13 cellular contexts compared by ENCODE assay signal in genomic region chr9:92711844-92712243, GRCh38. TPM values are rescaled to one million over a fixed set of nuclear protein-coding genes. Genes with fewer than 3 reads are reported as not detected.
DNase-seq lines count a peak whose midpoint lies in the region; ATAC-seq and TF ChIP-seq lines count a peak whose summit lies in the region.
"Had no signal": no experiment of that assay in that cellular context is flagged by ENCODE, and none has a peak within 500 bp of the region (broad histone marks: within the 10 kb centered on the region; RNA-seq: fewer than 3 reads in every experiment).

No MANE protein-coding gene starts in this region.

- no peak overlapping the region for H3K4me3 ChIP-seq in osteoblast (ENCODE audit: insufficient read depth, low read length)
- H3K4me3 ChIP-seq: colonic mucosa, thyroid gland had no signal

- peak overlapping the region; percentile 86 for H3K27ac Mint-ChIP-seq in activated CD8-positive, alpha-beta memory T cell treated with anti-CD3 and anti-CD28 coated beads, Interleukin-2, amount 10 ng/mL, durations not matched to agents 7 days and 5 days
- peak overlapping the region; percentile 95 for H3K27ac Mint-ChIP-seq in activated naive CD4-positive, alpha-beta T cell treated with anti-CD3 and anti-CD28 coated beads, Interleukin-2, amount 10 ng/mL, durations not matched to agents 7 days and 5 days

- peak; percentile 52 for DNase-seq in activated CD8-positive, alpha-beta memory T cell treated with anti-CD3 and anti-CD28 coated beads, Interleukin-2, amount 10 ng/mL, durations not matched to agents 7 days and 5 days
- DNase-seq in activated CD8-positive, alpha-beta memory T cell treated with anti-CD3 and anti-CD28 coated beads, Interleukin-2, amount 50 U/mL, for 4 hours: no peak
- no peak for DNase-seq in activated naive CD4-positive, alpha-beta T cell treated with anti-CD3 and anti-CD28 coated beads, Interleukin-2, amount 10 ng/mL, durations not matched to agents 7 days and 5 days
- peak; percentile 30 for DNase-seq in osteoblast (ENCODE audit: insufficient read length, low spot score, missing footprints)
- no peak for DNase-seq in NCI-H2227 (lab: John Stamatoyannopoulos, UW; ENCODE audit: unreplicated experiment)
- DNase-seq in HCEC 1CT: no peak
- DNase-seq: ACHN, activated gamma-delta T cell, colonic mucosa, thyroid gland had no signal

- CTCF ChIA-PET in activated CD8-positive, alpha-beta memory T cell treated with anti-CD3 and anti-CD28 coated beads, Interleukin-2, amount 10 ng/mL, durations not matched to agents 7 days and 5 days (lab: Charles Lee): interaction anchor here (1.3 to 2.5 kb wide), 3 partner anchors 41 to 79 kb away, joined by 4 to 6 read pairs (median 4); partner anchors contain the start of genes BICD2 and IPPK
- CTCF ChIA-PET in activated naive CD4-positive, alpha-beta T cell treated with anti-CD3 and anti-CD28 coated beads, Interleukin-2, amount 10 ng/mL, durations not matched to agents 7 days and 5 days (lab: Charles Lee): interaction anchor here (1.9 to 7.9 kb wide), 2 partner anchors 41 to 79 kb away, joined by 6 to 108 read pairs; partner anchors contain the start of gene IPPK

- peak overlapping the region; percentile 51 for H3K4me3 Mint-ChIP-seq in activated CD8-positive, alpha-beta memory T cell treated with anti-CD3 and anti-CD28 coated beads, Interleukin-2, amount 10 ng/mL, durations not matched to agents 7 days and 5 days
- peak overlapping the region; percentile 59 for H3K4me3 Mint-ChIP-seq in activated naive CD4-positive, alpha-beta T cell treated with anti-CD3 and anti-CD28 coated beads, Interleukin-2, amount 10 ng/mL, durations not matched to agents 7 days and 5 days

- peaks cover 33% of the 10 kb centered on the region for H3K4me1 Mint-ChIP-seq in activated CD8-positive, alpha-beta memory T cell treated with anti-CD3 and anti-CD28 coated beads, Interleukin-2, amount 10 ng/mL, durations not matched to agents 7 days and 5 days
- H3K4me1 Mint-ChIP-seq in activated naive CD4-positive, alpha-beta T cell treated with anti-CD3 and anti-CD28 coated beads, Interleukin-2, amount 10 ng/mL, durations not matched to agents 7 days and 5 days: peaks cover 40% of the 10 kb centered on the region

- no peak overlapping the region for H3K27ac ChIP-seq in osteoblast (ENCODE audit: low read depth, low read length)
- H3K27ac ChIP-seq: colonic mucosa, thyroid gland had no signal

- H3K27me3 Mint-ChIP-seq in activated CD8-positive, alpha-beta memory T cell treated with anti-CD3 and anti-CD28 coated beads, Interleukin-2, amount 10 ng/mL, durations not matched to agents 7 days and 5 days: no peaks in the 10 kb centered on the region
- no peaks in the 10 kb centered on the region for H3K27me3 Mint-ChIP-seq in activated naive CD4-positive, alpha-beta T cell treated with anti-CD3 and anti-CD28 coated beads, Interleukin-2, amount 10 ng/mL, durations not matched to agents 7 days and 5 days

- H2AFZ ChIP-seq in osteoblast (ENCODE audit: low read length): no peak overlapping the region

- H3K79me2 ChIP-seq in osteoblast (ENCODE audit: insufficient read depth, low read length): no peaks in the 10 kb centered on the region

- H3K36me3 Mint-ChIP-seq in activated CD8-positive, alpha-beta memory T cell treated with anti-CD3 and anti-CD28 coated beads, Interleukin-2, amount 10 ng/mL, durations not matched to agents 7 days and 5 days: peaks cover 12% of the 10 kb centered on the region
- peaks cover 44% of the 10 kb centered on the region for H3K36me3 Mint-ChIP-seq in activated naive CD4-positive, alpha-beta T cell treated with anti-CD3 and anti-CD28 coated beads, Interleukin-2, amount 10 ng/mL, durations not matched to agents 7 days and 5 days

- no peak for TF ChIP-seq CTCF in osteoblast (IDR thresholded peaks at IDR 0.05; ENCODE audit: extremely low read depth, low read depth, low read length)

- H4K20me1 ChIP-seq in osteoblast (ENCODE audit: insufficient read depth, low read length): peaks cover 13% of the 10 kb centered on the region

- H3K27me3 ChIP-seq in osteoblast (ENCODE audit: insufficient read depth, low read length): no peaks in the 10 kb centered on the region
- H3K27me3 ChIP-seq: colonic mucosa, thyroid gland had no signal

- no peak overlapping the region for H3K4me2 ChIP-seq in osteoblast (ENCODE audit: insufficient read depth, low read length)

- no peaks in the 10 kb centered on the region for H3K9me3 ChIP-seq in osteoblast (ENCODE audit: low read depth, low read length)
- H3K9me3 ChIP-seq: colonic mucosa, thyroid gland had no signal

- peak; percentile 69 for ATAC-seq in activated CD8-positive, alpha-beta memory T cell treated with anti-CD3 and anti-CD28 coated beads, Interleukin-2, amount 10 ng/mL, durations not matched to agents 7 days and 5 days
- ATAC-seq in HG02870 (IDR thresholded peaks at IDR 0.05; ENCODE audit: unreplicated experiment): peak; percentile 51
- no peak for ATAC-seq in HG03439 (IDR thresholded peaks at IDR 0.05; ENCODE audit: unreplicated experiment)
- ATAC-seq: Right ventricle myocardium inferior had no signal

- peaks cover 42% of the 10 kb centered on the region for H3K36me3 ChIP-seq in osteoblast (ENCODE audit: insufficient read depth, low read length)

- no peaks in the 10 kb centered on the region for H3K4me1 ChIP-seq in osteoblast (ENCODE audit: insufficient read depth, low read length)
- H3K4me1 ChIP-seq: thyroid gland had no signal

- H3K9me3 Mint-ChIP-seq in activated CD8-positive, alpha-beta memory T cell treated with anti-CD3 and anti-CD28 coated beads, Interleukin-2, amount 10 ng/mL, durations not matched to agents 7 days and 5 days (ENCODE audit: low read depth): no peaks in the 10 kb centered on the region
- no peaks in the 10 kb centered on the region for H3K9me3 Mint-ChIP-seq in activated naive CD4-positive, alpha-beta T cell treated with anti-CD3 and anti-CD28 coated beads, Interleukin-2, amount 10 ng/mL, durations not matched to agents 7 days and 5 days

RNA-seq across cellular contexts. Expression of gene IPPK, which starts 41.9 kb away (rescaled TPM):
- total RNA-seq in activated CD8-positive, alpha-beta memory T cell treated with anti-CD3 and anti-CD28 coated beads, Interleukin-2, amount 10 ng/mL, durations not matched to agents 7 days and 5 days: 10 to 100 TPM; 11.4 to 15.1 TPM
- total RNA-seq in osteoblast: 7.7 and 9.4 TPM in 2 replicates

RNA-seq across cellular contexts. Expression of gene BICD2, which starts 52.8 kb away (rescaled TPM):
- 10 to 100 TPM; 26.4 to 27.2 TPM for total RNA-seq in activated CD8-positive, alpha-beta memory T cell treated with anti-CD3 and anti-CD28 coated beads, Interleukin-2, amount 10 ng/mL, durations not matched to agents 7 days and 5 days
- 31.8 and 33.3 TPM in 2 replicates for total RNA-seq in osteoblast

Comparison
In these comparisons a context has a peak if more than half of its experiments do, and no peak if none do; other contexts are left out.
1. DNase-seq: peak in activated CD8-positive, alpha-beta memory T cell treated with anti-CD3 and anti-CD28 coated beads, Interleukin-2, amount 10 ng/mL, durations not matched to agents 7 days and 5 days (single experiment) and osteoblast (single experiment); none in activated CD8-positive, alpha-beta memory T cell treated with anti-CD3 and anti-CD28 coated beads, Interleukin-2, amount 50 U/mL, for 4 hours (single experiment), activated naive CD4-positive, alpha-beta T cell treated with anti-CD3 and anti-CD28 coated beads, Interleukin-2, amount 10 ng/mL, durations not matched to agents 7 days and 5 days (single experiment), NCI-H2227 (single experiment) and HCEC 1CT (single experiment).